Comparison of ENCODE assay signal across 20 cellular contexts in genomic region chr4:186653973-186654372, GRCh38.
"Had no signal": no experiment of that assay in that cellular context is flagged by ENCODE, and none has a peak within 500 bp of the region (broad histone marks: within the 10 kb centered on the region; RNA-seq: fewer than 3 reads in every experiment).

No MANE protein-coding gene starts in this region.

- ATAC-seq: activated T-cell treated with anti-CD3 and anti-CD28 coated beads, Interleukin-2, amount 50 U/mL, for 4 hours; naive thymus-derived CD8-positive, alpha-beta T cell; stimulated activated effector memory CD8-positive, alpha-beta T cell treated with anti-CD3 and anti-CD28 coated beads, Interleukin-12 subunit alpha, Interleukin-12 subunit beta, amount 100 ng/mL, for 72 hours had no signal

- H2AFZ ChIP-seq: parathyroid adenoma had no signal

- H3K27ac ChIP-seq: colonic mucosa, left ventricle myocardium inferior, neutrophil, parathyroid adenoma, sigmoid colon, testis had no signal

- H3K9me3 Mint-ChIP-seq: activated naive CD4-positive, alpha-beta T cell treated with anti-CD3 and anti-CD28 coated beads for 36 hours; brain; T-helper 2 cell treated with Interferon-gamma antibody and Interleukin-4, amounts not matched to agents 5 μg/mL and 100 μg/mL, for 36 hours; type B pancreatic cell had no signal

- H3K36me3 Mint-ChIP-seq: naive thymus-derived CD8-positive, alpha-beta T cell; stimulated activated effector memory CD8-positive, alpha-beta T cell treated with anti-CD3 and anti-CD28 coated beads, Interleukin-12 subunit alpha, Interleukin-12 subunit beta, amount 100 ng/mL, for 72 hours had no signal

- H3K9ac ChIP-seq: parathyroid adenoma had no signal

- H3K27me3 Mint-ChIP-seq: brain, type B pancreatic cell had no signal

- H3K9me3 ChIP-seq: colonic mucosa, left ventricle myocardium inferior, neutrophil, sigmoid colon, testis had no signal

- H3K27ac Mint-ChIP-seq: activated naive CD4-positive, alpha-beta T cell treated with anti-CD3 and anti-CD28 coated beads for 36 hours; naive thymus-derived CD8-positive, alpha-beta T cell; stimulated activated effector memory CD8-positive, alpha-beta T cell treated with anti-CD3 and anti-CD28 coated beads, Interleukin-12 subunit alpha, Interleukin-12 subunit beta, amount 100 ng/mL, for 72 hours; T-helper 2 cell treated with Interferon-gamma antibody and Interleukin-4, amounts not matched to agents 5 μg/mL and 100 μg/mL, for 36 hours; type B pancreatic cell had no signal

- H3K27me3 ChIP-seq: colonic mucosa, neutrophil, sigmoid colon, testis had no signal

- H3K4me1 Mint-ChIP-seq: naive thymus-derived CD8-positive, alpha-beta T cell; stimulated activated effector memory CD8-positive, alpha-beta T cell treated with anti-CD3 and anti-CD28 coated beads, Interleukin-12 subunit alpha, Interleukin-12 subunit beta, amount 100 ng/mL, for 72 hours had no signal

- H3K36me3 ChIP-seq: colonic mucosa, neutrophil, sigmoid colon had no signal

- H3K4me3 Mint-ChIP-seq: activated naive CD4-positive, alpha-beta T cell treated with anti-CD3 and anti-CD28 coated beads for 36 hours; activated T-cell treated with anti-CD3 and anti-CD28 coated beads, Interleukin-2, amount 50 U/mL, for 4 hours; brain; naive thymus-derived CD8-positive, alpha-beta T cell; stimulated activated effector memory CD8-positive, alpha-beta T cell treated with anti-CD3 and anti-CD28 coated beads, Interleukin-12 subunit alpha, Interleukin-12 subunit beta, amount 100 ng/mL, for 72 hours; T-helper 2 cell treated with Interferon-gamma antibody and Interleukin-4, amounts not matched to agents 5 μg/mL and 100 μg/mL, for 36 hours; type B pancreatic cell had no signal

- DNase-seq: activated CD4-positive, alpha-beta T cell treated with anti-CD3 and anti-CD28 coated beads, Interleukin-2, amount 50 U/mL, for 1 hour; activated CD8-positive, alpha-beta memory T cell treated with anti-CD3 and anti-CD28 coated beads, Interleukin-2, amount 50 U/mL, for 4 hours; activated naive CD4-positive, alpha-beta T cell treated with anti-CD3 and anti-CD28 coated beads for 36 hours; activated T-cell treated with anti-CD3 and anti-CD28 coated beads, Interleukin-2, amount 50 U/mL, for 4 hours; caudate nucleus; colonic mucosa; head of caudate nucleus; kidney; left ventricle myocardium inferior; mammary epithelial cell; naive thymus-derived CD8-positive, alpha-beta T cell; sigmoid colon; stimulated activated CD4-positive, alpha-beta T cell treated with anti-CD3 and anti-CD28 coated beads, Interleukin-4, amount 100 ng/mL, for 24 hours; testis had no signal

- H3K4me1 ChIP-seq: parathyroid adenoma had no signal

- H3K4me3 ChIP-seq: colonic mucosa, left ventricle myocardium inferior, sigmoid colon, testis had no signal
